In genomic region chr1:202786804-202787203, GRCh38 we compare ENCODE assay signal across 37 cellular contexts. TPM values are rescaled to one million over a fixed set of nuclear protein-coding genes. Genes with fewer than 3 reads are reported as not detected.
"Had no signal": no experiment of that assay in that cellular context is flagged by ENCODE, and none has a peak within 500 bp of the region (broad histone marks: within the 10 kb centered on the region; RNA-seq: fewer than 3 reads in every experiment).

No MANE protein-coding gene starts in this region.

- H3K27me3 Mint-ChIP-seq: activated B cell treated with CpG ODN at 0.5 μM for 24 hours; activated CD4-positive, alpha-beta memory T cell treated with anti-CD3 and anti-CD28 coated beads for 36 hours; activated CD4-positive, alpha-beta T cell treated with anti-CD3 and anti-CD28 coated beads, Interleukin-2, amount 10 ng/mL, durations not matched to agents 24 days and 14 days; activated CD8-positive, alpha-beta T cell treated with anti-CD3 and anti-CD28 coated beads for 36 hours; activated naive CD8-positive, alpha-beta T cell treated with anti-CD3 and anti-CD28 coated beads for 36 hours; activated T-helper 17 cell treated with anti-CD3 and anti-CD28 coated beads, Interleukin-2, amount 50 U/mL, for 72 hours; central memory CD8-positive, alpha-beta T cell had no signal

- H3K27ac Mint-ChIP-seq: activated B cell treated with CpG ODN at 0.5 μM for 24 hours; activated CD4-positive, alpha-beta memory T cell treated with anti-CD3 and anti-CD28 coated beads for 36 hours; activated CD4-positive, alpha-beta T cell treated with anti-CD3 and anti-CD28 coated beads, Interleukin-2, amount 10 ng/mL, durations not matched to agents 24 days and 14 days; activated CD8-positive, alpha-beta T cell treated with anti-CD3 and anti-CD28 coated beads for 36 hours; activated naive CD4-positive, alpha-beta T cell treated with anti-CD3 and anti-CD28 coated beads for 36 hours; activated naive CD4-positive, alpha-beta T cell treated with anti-CD3 and anti-CD28 coated beads, Interleukin-2, amount 50 U/mL, for 72 hours; activated naive CD8-positive, alpha-beta T cell treated with anti-CD3 and anti-CD28 coated beads for 36 hours; activated T-cell treated with anti-CD3 and anti-CD28 coated beads, Interleukin-2, amount 50 U/mL, for 72 hours; activated T-helper 1 cell treated with anti-CD3 and anti-CD28 coated beads, Interleukin-12 subunit alpha, Interleukin-12 subunit beta, Interleukin-2, Interleukin-4 antibody, amounts not matched to agents 30 ng/mL and 10 ng/mL and 1 ng/mL, durations not matched to agents 14 hours and 24 hours and 36 hours; activated T-helper 17 cell treated with anti-CD3 and anti-CD28 coated beads, Interleukin-2, amount 50 U/mL, for 72 hours; brain; T-helper 1 cell treated with Interleukin-12 subunit alpha and Interleukin-12 subunit beta and Interleukin-4 antibody, amounts not matched to agents 30 μg/mL and 1 μg/mL, for 36 hours; T-helper 2 cell treated with Interferon-gamma antibody and Interleukin-4, amounts not matched to agents 5 μg/mL and 100 μg/mL, for 36 hours had no signal

- H3K4me3 ChIP-seq: ascending aorta, cardiac muscle cell had no signal

- H3K27ac ChIP-seq: ascending aorta, cardiac muscle cell, VCaP had no signal

- H3K4me3 Mint-ChIP-seq: activated B cell treated with CpG ODN at 0.5 μM for 24 hours; activated CD4-positive, alpha-beta memory T cell treated with anti-CD3 and anti-CD28 coated beads for 36 hours; activated CD4-positive, alpha-beta T cell treated with anti-CD3 and anti-CD28 coated beads, Interleukin-2, amount 10 ng/mL, durations not matched to agents 24 days and 14 days; activated CD8-positive, alpha-beta T cell treated with anti-CD3 and anti-CD28 coated beads for 36 hours; activated naive CD4-positive, alpha-beta T cell treated with anti-CD3 and anti-CD28 coated beads for 36 hours; activated naive CD8-positive, alpha-beta T cell treated with anti-CD3 and anti-CD28 coated beads for 36 hours; activated T-cell treated with anti-CD3 and anti-CD28 coated beads, Interleukin-2, amount 50 U/mL, for 4 hours; activated T-cell treated with anti-CD3 and anti-CD28 coated beads, Interleukin-2, amount 50 U/mL, for 72 hours; activated T-helper 1 cell treated with anti-CD3 and anti-CD28 coated beads, Interleukin-12 subunit alpha, Interleukin-12 subunit beta, Interleukin-2, Interleukin-4 antibody, amounts not matched to agents 30 ng/mL and 10 ng/mL and 1 ng/mL, durations not matched to agents 14 hours and 24 hours and 36 hours; activated T-helper 17 cell treated with anti-CD3 and anti-CD28 coated beads, Interleukin-2, amount 50 U/mL, for 72 hours; brain; central memory CD8-positive, alpha-beta T cell; T-helper 1 cell treated with Interleukin-12 subunit alpha and Interleukin-12 subunit beta and Interleukin-4 antibody, amounts not matched to agents 30 μg/mL and 1 μg/mL, for 36 hours; T-helper 2 cell treated with Interferon-gamma antibody and Interleukin-4, amounts not matched to agents 5 μg/mL and 100 μg/mL, for 36 hours had no signal

- DNase-seq: activated B cell treated with CpG ODN at 0.5 μM for 24 hours; activated CD4-positive, alpha-beta memory T cell treated with anti-CD3 and anti-CD28 coated beads for 36 hours; activated CD4-positive, alpha-beta T cell treated with anti-CD3 and anti-CD28 coated beads for 4 hours; activated CD4-positive, alpha-beta T cell treated with anti-CD3 and anti-CD28 coated beads, Interleukin-2, amount 10 ng/mL, durations not matched to agents 24 days and 14 days; activated CD4-positive, alpha-beta T cell treated with anti-CD3 and anti-CD28 coated beads, Interleukin-2, amount 50 U/mL, for 1 hour; activated CD4-positive, alpha-beta T cell treated with anti-CD3 and anti-CD28 coated beads, Interleukin-2, amount 50 U/mL, for 4 hours; activated CD4-positive, CD25-positive, alpha-beta regulatory T cell treated with anti-CD3 and anti-CD28 coated beads, Interleukin-2, amount 50 U/mL, for 72 hours; activated CD8-positive, alpha-beta memory T cell treated with anti-CD3 and anti-CD28 coated beads, Interleukin-2, amount 50 U/mL, for 4 hours; activated CD8-positive, alpha-beta T cell treated with anti-CD3 and anti-CD28 coated beads for 36 hours; activated effector memory CD4-positive, alpha-beta T cell treated with anti-CD3 and anti-CD28 coated beads, Interleukin-2, amount 50 U/mL, for 16 hours; activated gamma-delta T cell treated with Interleukin-2 at 50 U/mL for 16 hours; activated naive CD4-positive, alpha-beta T cell; activated naive CD4-positive, alpha-beta T cell treated with anti-CD3 and anti-CD28 coated beads for 36 hours; activated naive CD4-positive, alpha-beta T cell treated with anti-CD3 and anti-CD28 coated beads, Interleukin-2, amount 50 U/mL, for 16 hours; activated naive CD8-positive, alpha-beta T cell treated with anti-CD3 and anti-CD28 coated beads for 36 hours; activated T-cell treated with anti-CD3 and anti-CD28 coated beads for 4 hours; activated T-cell treated with anti-CD3 and anti-CD28 coated beads, Interleukin-2, amount 50 U/mL, for 1 hour; activated T-cell treated with anti-CD3 and anti-CD28 coated beads, Interleukin-2, amount 50 U/mL, for 4 hours; activated T-cell treated with anti-CD3 and anti-CD28 coated beads, Interleukin-2, amount 50 U/mL, for 72 hours; amygdala; anterior cingulate cortex; caudate nucleus; cerebellar nuclear complex; T-helper 1 cell; T-helper 2 cell; T-helper 9 cell had no signal

- ATAC-seq: activated CD8-positive, alpha-beta T cell treated with anti-CD3 and anti-CD28 coated beads for 36 hours; activated naive CD4-positive, alpha-beta T cell treated with anti-CD3 and anti-CD28 coated beads, Interleukin-2, amount 50 U/mL, for 72 hours; activated T-cell treated with anti-CD3 and anti-CD28 coated beads, Interleukin-2, amount 50 U/mL, for 4 hours; activated T-cell treated with anti-CD3 and anti-CD28 coated beads, Interleukin-2, amount 50 U/mL, for 72 hours; activated T-helper 17 cell treated with anti-CD3 and anti-CD28 coated beads, Interleukin-2, amount 50 U/mL, for 72 hours had no signal

- H3K4me1 ChIP-seq: ascending aorta had no signal

- H3K36me3 ChIP-seq: ascending aorta, cardiac muscle cell had no signal

- H3K9me3 ChIP-seq: ascending aorta had no signal

- H3K27me3 ChIP-seq: ascending aorta, cardiac muscle cell had no signal

- H3K9me3 Mint-ChIP-seq: activated B cell treated with CpG ODN at 0.5 μM for 24 hours; activated CD4-positive, alpha-beta memory T cell treated with anti-CD3 and anti-CD28 coated beads for 36 hours; activated CD8-positive, alpha-beta T cell treated with anti-CD3 and anti-CD28 coated beads for 36 hours; activated naive CD4-positive, alpha-beta T cell treated with anti-CD3 and anti-CD28 coated beads for 36 hours; activated naive CD4-positive, alpha-beta T cell treated with anti-CD3 and anti-CD28 coated beads, Interleukin-2, amount 50 U/mL, for 72 hours; activated naive CD8-positive, alpha-beta T cell treated with anti-CD3 and anti-CD28 coated beads for 36 hours; activated T-cell treated with anti-CD3 and anti-CD28 coated beads, Interleukin-2, amount 50 U/mL, for 4 hours; activated T-cell treated with anti-CD3 and anti-CD28 coated beads, Interleukin-2, amount 50 U/mL, for 72 hours; activated T-helper 1 cell treated with anti-CD3 and anti-CD28 coated beads, Interleukin-12 subunit alpha, Interleukin-12 subunit beta, Interleukin-2, Interleukin-4 antibody, amounts not matched to agents 30 ng/mL and 10 ng/mL and 1 ng/mL, durations not matched to agents 14 hours and 24 hours and 36 hours; activated T-helper 17 cell treated with anti-CD3 and anti-CD28 coated beads, Interleukin-2, amount 50 U/mL, for 72 hours; central memory CD8-positive, alpha-beta T cell; T-helper 1 cell treated with Interleukin-12 subunit alpha and Interleukin-12 subunit beta and Interleukin-4 antibody, amounts not matched to agents 30 μg/mL and 1 μg/mL, for 36 hours; T-helper 2 cell treated with Interferon-gamma antibody and Interleukin-4, amounts not matched to agents 5 μg/mL and 100 μg/mL, for 36 hours had no signal

RNA-seq across cellular contexts. Expression of gene PCAT6, which starts 23.9 kb away (rescaled TPM):
- total RNA-seq: ascending aorta, bronchial epithelial cell had no signal
